8 cellular contexts compared by ENCODE assay signal in genomic region chr3:160565442-160566403, GRCh38. TPM values are rescaled to one million over a fixed set of nuclear protein-coding genes. Genes with fewer than 3 reads are reported as not detected.
DNase-seq lines count a peak whose midpoint lies in the region; ATAC-seq lines count a peak whose summit lies in the region.

Gene KPNA4 (minus strand): TSS chr3:160565571. CDS start chr3:160565282, 289 bp downstream.

- peaks cover 14 to 47% (median 38%) of the 10 kb centered on the region in 11 experiments; a peak in 21 of 22 replicates for H3K36me3 ChIP-seq in BLaER1 treated with 17β-estradiol and CSF1 and Interleukin-3, amounts not matched to agents 10 nM and 100 nM

- no peaks in the 10 kb centered on the region for H3K27me3 ChIP-seq in BLaER1 treated with 17β-estradiol and CSF1 and Interleukin-3, amounts not matched to agents 10 nM and 100 nM

- peaks cover 23 to 57% (median 36%) of the 10 kb centered on the region in 10 experiments for H3K4me1 ChIP-seq in BLaER1 treated with 17β-estradiol and CSF1 and Interleukin-3, amounts not matched to agents 10 nM and 100 nM

- peak within 1 kb of the TSS; percentile 95 to 99 (median 98) for H3K27ac ChIP-seq in BLaER1 treated with 17β-estradiol and CSF1 and Interleukin-3, amounts not matched to agents 10 nM and 100 nM

- H3K4me2 ChIP-seq in BLaER1 treated with 17β-estradiol and CSF1 and Interleukin-3, amounts not matched to agents 10 nM and 100 nM, result peak within 1 kb of the TSS; percentile 79 to 94 (median 85)

- peaks cover 24 to 44% (median 40%) of the 10 kb centered on the region in 11 experiments; a peak in 21 of 22 replicates for H4K20me1 ChIP-seq in BLaER1 treated with 17β-estradiol and CSF1 and Interleukin-3, amounts not matched to agents 10 nM and 100 nM

- peak within 1 kb of the TSS; percentile 75 to 100 (median 98) for H3K4me3 ChIP-seq in BLaER1 treated with 17β-estradiol and CSF1 and Interleukin-3, amounts not matched to agents 10 nM and 100 nM

- peak within 1 kb of the TSS; percentile 92 to 99 (median 97) for H3K9ac ChIP-seq in BLaER1 treated with 17β-estradiol and CSF1 and Interleukin-3, amounts not matched to agents 10 nM and 100 nM

- peaks cover 0 to 31% (median 18%) of the 10 kb centered on the region in 11 experiments; a peak in 14 of 22 replicates for H3K9me3 ChIP-seq in BLaER1 treated with 17β-estradiol and CSF1 and Interleukin-3, amounts not matched to agents 10 nM and 100 nM (replicated peaks in 1 of 11)

- ATAC-seq in GM19351 (IDR thresholded peaks at IDR 0.05; ENCODE audit: unreplicated experiment), result peak; percentile 88
- peak; percentile 94 for ATAC-seq in HG03521 (IDR thresholded peaks at IDR 0.05; ENCODE audit: unreplicated experiment)
- ATAC-seq in left lobe of liver, result peak; percentile 92

- DNase-seq in NCI-H748 (lab: John Stamatoyannopoulos, UW; ENCODE audit: unreplicated experiment) (peak; percentile 94), dedifferentiated amniotic fluid mesenchymal stem cell (ENCODE audit: extremely low spot score) (peak; percentile 98), left lobe of liver (ENCODE audit: low spot score) (peak; percentile 98)
- DNase-seq in activated CD4-positive, alpha-beta T cell treated with anti-CD3 and anti-CD28 coated beads, Interleukin-2, amount 50 U/mL, for 1 hour, result peak; percentile 96
- peak; percentile 95 for DNase-seq in stimulated activated CD4-positive, alpha-beta T cell treated with anti-CD3 and anti-CD28 coated beads, Interleukin-2, amount 100 ng/mL, for 4 hours (ENCODE audit: low read depth)

RNA-seq across cellular contexts. Expression of gene KPNA4, which starts in this region (rescaled TPM):
- 17.0 TPM for total RNA-seq in left lobe of liver

Comparison
In these comparisons a context has a peak if more than half of its experiments do, and no peak if none do; other contexts are left out.
1. Peak in every context shown above with its lines: DNase-seq, ATAC-seq, H3K4me3 ChIP-seq and H3K27ac ChIP-seq.